13 cellular contexts compared by ENCODE assay signal in genomic region chr11:2714463-2714800, GRCh38. TPM values are rescaled to one million over a fixed set of nuclear protein-coding genes. Genes with fewer than 3 reads are reported as not detected.
DNase-seq lines count a peak whose midpoint lies in the region; ATAC-seq and TF ChIP-seq lines count a peak whose summit lies in the region.
"Had no signal": no experiment of that assay in that cellular context is flagged by ENCODE, and none has a peak within 500 bp of the region (broad histone marks: within the 10 kb centered on the region; RNA-seq: fewer than 3 reads in every experiment).

No MANE protein-coding gene starts in this region.

- peak; percentile 22 for ATAC-seq in mucosa of descending colon
- no peak for ATAC-seq in HG02840 (IDR thresholded peaks at IDR 0.05; ENCODE audit: low FRiP score, unreplicated experiment)
- ATAC-seq in HG03520 (IDR thresholded peaks at IDR 0.05; ENCODE audit: unreplicated experiment): no peak

- H3K36me3 ChIP-seq in BLaER1 (no peaks in the 10 kb centered on the region), SK-N-MC (ENCODE audit: insufficient read depth, low read length) (no peaks in the 10 kb centered on the region; the same call in 1 of the 2 replicates), mucosa of descending colon (ENCODE audit: low read depth) (no peaks in the 10 kb centered on the region)

- H3K9me3 ChIP-seq in BLaER1 (peaks cover 8% of the 10 kb centered on the region), SK-N-MC (ENCODE audit: low read depth, low read length) (no peaks in the 10 kb centered on the region; the same call in 1 of the 2 replicates), mucosa of descending colon (no peaks in the 10 kb centered on the region)

- H3K9me3 Mint-ChIP-seq in type B pancreatic cell: peaks cover 5% of the 10 kb centered on the region

- H3K27ac ChIP-seq in BLaER1 (peak overlapping the region; percentile 53; the same call in 1 of the 2 replicates), SK-N-MC (peak overlapping the region; percentile 99)
- H3K27ac ChIP-seq: C4-2B had no signal

- no peaks in the 10 kb centered on the region for H3K27me3 Mint-ChIP-seq in type B pancreatic cell
- H3K27me3 Mint-ChIP-seq: CD4-positive, alpha-beta memory T cell had no signal

- H3K9ac ChIP-seq in BLaER1 (no peak overlapping the region), SK-N-MC (ENCODE audit: insufficient read length) (no peak overlapping the region)

- H3K27me3 ChIP-seq in BLaER1: no peaks in the 10 kb centered on the region

- intact Hi-C loops in mucosa of descending colon (cut with DNase I, micrococcal nuclease): no loop called here

- H3K4me2 ChIP-seq in BLaER1: peak overlapping the region; percentile 63
- H3K4me2 ChIP-seq: GM23338 had no signal

- H3K4me3 ChIP-seq in BLaER1: no peak overlapping the region
- H3K4me3 ChIP-seq in SK-N-MC: no peak overlapping the region
- no peak overlapping the region for H3K4me3 ChIP-seq in mucosa of descending colon
- H3K4me3 ChIP-seq: GM23338 had no signal

- no peaks in the 10 kb centered on the region for H4K20me1 ChIP-seq in BLaER1

- H3K36me3 Mint-ChIP-seq in type B pancreatic cell: no peaks in the 10 kb centered on the region

- TF ChIP-seq CTCF in mucosa of descending colon (IDR thresholded peaks at IDR 0.05) (no peak), type B pancreatic cell (conservative IDR thresholded peaks at IDR 0.05) (no peak)

- H3K4me1 ChIP-seq in BLaER1 (peaks cover 48% of the 10 kb centered on the region), mucosa of descending colon (ENCODE audit: low read depth) (no peaks in the 10 kb centered on the region)

- no peak for DNase-seq in SK-N-MC (ENCODE audit: low read depth, low spot score)
- DNase-seq in mucosa of descending colon: no peak
- no peak for DNase-seq in type B pancreatic cell (ENCODE audit: extremely low spot score, unreplicated experiment)
- DNase-seq in UCSD-AML1 (lab: John Stamatoyannopoulos, UW; ENCODE audit: unreplicated experiment): no peak
- DNase-seq: ACHN; CD4-positive, alpha-beta memory T cell; DMS79; H7 had no signal

- H3K4me1 Mint-ChIP-seq in type B pancreatic cell (ENCODE audit: unreplicated experiment): peaks cover 30% of the 10 kb centered on the region
- H3K4me1 Mint-ChIP-seq: CD4-positive, alpha-beta memory T cell had no signal

- peak overlapping the region; percentile 71 for H3K27ac Mint-ChIP-seq in type B pancreatic cell
- H3K27ac Mint-ChIP-seq: GM23338 had no signal

- H3K4me3 Mint-ChIP-seq in type B pancreatic cell: no peak overlapping the region
- H3K4me3 Mint-ChIP-seq: CD4-positive, alpha-beta memory T cell; GM23338 had no signal

RNA-seq across cellular contexts. Expression of gene KCNQ1OT1, which starts 14.6 kb away (rescaled TPM):
- total RNA-seq in mucosa of descending colon: 1 to 10 TPM; 1.5 to 1.7 (median 1.7) TPM
- total RNA-seq in type B pancreatic cell (ENCODE audit: low replicate concordance): 3.3 and 7.0 TPM in 2 replicates
